Comparison of ENCODE assay signal across 15 cellular contexts in genomic region chr9:6381477-6382012, GRCh38. TPM values are rescaled to one million over a fixed set of nuclear protein-coding genes. Genes with fewer than 3 reads are reported as not detected.
"Had no signal": no experiment of that assay in that cellular context is flagged by ENCODE, and none has a peak within 500 bp of the region (broad histone marks: within the 10 kb centered on the region; RNA-seq: fewer than 3 reads in every experiment).

No MANE protein-coding gene starts in this region.

RNA-seq across cellular contexts. Expression of gene TPD52L3, which starts 53.4 kb away (rescaled TPM):
- total RNA-seq: activated B cell treated with CpG ODN at 0.5 μM for 24 hours; activated CD4-positive, alpha-beta memory T cell treated with anti-CD3 and anti-CD28 coated beads for 36 hours; activated CD4-positive, alpha-beta memory T cell treated with anti-CD3 and anti-CD28 coated beads, Interleukin-2, amount 10 ng/mL, durations not matched to agents 7 days and 5 days; activated CD4-positive, alpha-beta T cell treated with anti-CD3 and anti-CD28 coated beads for 36 hours; activated CD4-positive, alpha-beta T cell treated with anti-CD3 and anti-CD28 coated beads, Interleukin-2, amount 10 ng/mL, durations not matched to agents 24 days and 14 days; activated CD4-positive, alpha-beta T cell treated with anti-CD3 and anti-CD28 coated beads, Interleukin-2, amount 10 ng/mL, durations not matched to agents 7 days and 5 days; activated CD8-positive, alpha-beta memory T cell treated with anti-CD3 and anti-CD28 coated beads for 36 hours; activated CD8-positive, alpha-beta memory T cell treated with anti-CD3 and anti-CD28 coated beads, Interleukin-2, amount 10 ng/mL, durations not matched to agents 7 days and 5 days; activated CD8-positive, alpha-beta T cell treated with anti-CD3 and anti-CD28 coated beads for 36 hours; activated CD8-positive, alpha-beta T cell treated with anti-CD3 and anti-CD28 coated beads, Interleukin-2, amount 10 ng/mL, durations not matched to agents 7 days and 5 days; T-cell; T-helper 1 cell treated with Interleukin-12 subunit alpha and Interleukin-12 subunit beta and Interleukin-4 antibody, amounts not matched to agents 30 ng/mL and 1 ng/mL, for 36 hours; T-helper 17 cell; T-helper 2 cell treated with Interferon-gamma antibody and Interleukin-4, amounts not matched to agents 100 ng/mL and 5 ng/mL, for 36 hours; WTC11 had no signal
